8 cellular contexts compared by ENCODE assay signal in genomic region chr18:42689310-42689709, GRCh38.
"Had no signal": no experiment of that assay in that cellular context is flagged by ENCODE, and none has a peak within 500 bp of the region (broad histone marks: within the 10 kb centered on the region; RNA-seq: fewer than 3 reads in every experiment).

No MANE protein-coding gene starts in this region.

- H3K9ac ChIP-seq: GM23248 had no signal

- H2AFZ ChIP-seq: GM23248 had no signal

- H3K4me3 ChIP-seq: GM23248, GM23338, HAP-1 had no signal

- H3K36me3 ChIP-seq: HAP-1 had no signal

- DNase-seq: GM23248, GOT3, H7, H9, HCEC 1CT, HFFc6 had no signal

- H3K4me2 ChIP-seq: GM23338 had no signal

- H3K9me3 ChIP-seq: HAP-1 had no signal

- H3K27ac ChIP-seq: GM23248 had no signal

- H3K4me1 ChIP-seq: HAP-1 had no signal
